ENCODE assay signal across 29 cellular contexts in genomic region chrX:134074151-134074550, GRCh38.
DNase-seq lines count a peak whose midpoint lies in the region; ATAC-seq, FAIRE-seq and TF ChIP-seq lines count a peak whose summit lies in the region.
"Had no signal": no experiment of that assay in that cellular context is flagged by ENCODE, and none has a peak within 500 bp of the region (broad histone marks: within the 10 kb centered on the region; RNA-seq: fewer than 3 reads in every experiment).

No MANE protein-coding gene starts in this region.

- peak overlapping the region; percentile 24 for H3K27ac Mint-ChIP-seq in MCF 10A (ENCODE audit: low read depth, unreplicated experiment)
- H3K27ac Mint-ChIP-seq: CD14-positive monocyte; CD8-positive, alpha-beta memory T cell had no signal

- H3K9ac ChIP-seq in endothelial cell of umbilical vein (replicated peaks; ENCODE audit: extremely low read depth, insufficient read depth, low read length) = no peak overlapping the region
- H3K9ac ChIP-seq: GM23248 had no signal

- no peaks in the 10 kb centered on the region for H3K79me2 ChIP-seq in endothelial cell of umbilical vein (ENCODE audit: control insufficient read depth, insufficient read depth, low read length)

- H3K27me3 ChIP-seq in breast epithelium (peaks cover 0 to 48% of the 10 kb centered on the region in 2 donors), endothelial cell of umbilical vein (ENCODE audit: control insufficient read depth in 2 of 2, insufficient read depth in 2 of 2, low read length in 2 of 2) (no peaks in the 10 kb centered on the region), left lung (no peaks in the 10 kb centered on the region)
- H3K27me3 ChIP-seq: BE2C, SJSA1 had no signal

- ATAC-seq in left lung (no peak), HG03097 (IDR thresholded peaks at IDR 0.05; ENCODE audit: low FRiP score, unreplicated experiment) (no peak), GM18870 (IDR thresholded peaks at IDR 0.05; ENCODE audit: unreplicated experiment) (no peak)

- intact Hi-C loops in MCF 10A (cut with micrococcal nuclease) (no loop called here), breast epithelium (cut with DNase I; ENCODE audit: low total_unique reads) (no loop called here), endothelial cell of umbilical vein (cut with micrococcal nuclease) (no loop called here), left lung (cut with DNase I) (no loop called here)

- no peaks in the 10 kb centered on the region for H4K20me1 ChIP-seq in endothelial cell of umbilical vein (replicated peaks; ENCODE audit: control insufficient read depth, extremely low read depth, insufficient read depth, low read length)

- no peak overlapping the region for H3K4me2 ChIP-seq in endothelial cell of umbilical vein (ENCODE audit: insufficient read depth, low read length)

- no peaks in the 10 kb centered on the region for H3K36me3 Mint-ChIP-seq in MCF 10A (ENCODE audit: insufficient read depth, unreplicated experiment)
- H3K36me3 Mint-ChIP-seq: CD14-positive monocyte; CD8-positive, alpha-beta memory T cell had no signal

- peaks cover 6% of the 10 kb centered on the region for H3K4me1 Mint-ChIP-seq in MCF 10A (ENCODE audit: insufficient read depth, unreplicated experiment)
- H3K4me1 Mint-ChIP-seq: CD14-positive monocyte; CD8-positive, alpha-beta memory T cell had no signal

- TF ChIP-seq CTCF in MCF 10A (IDR thresholded peaks at IDR 0.05; ENCODE audit: unreplicated experiment) = no peak
- no peak for TF ChIP-seq CTCF in breast epithelium (IDR thresholded peaks at IDR 0.05)
- no peak for TF ChIP-seq CTCF in endothelial cell of umbilical vein (IDR thresholded peaks at IDR 0.05; ENCODE audit: extremely low read depth in 1 of 2, insufficient read depth in 1 of 2, low read depth in 1 of 2, low read length in 2 of 2)
- no peak for TF ChIP-seq CTCF in left lung (IDR thresholded peaks at IDR 0.05)

- H3K9me3 Mint-ChIP-seq in MCF 10A (ENCODE audit: unreplicated experiment) = no peaks in the 10 kb centered on the region

- no TSS peak for BruUV-seq in MCF 10A (replicated peaks; lab: Mats Ljungman, UMichigan)
- no TSS peak for BruUV-seq in endothelial cell of umbilical vein (replicated peaks; lab: Mats Ljungman, UMichigan)

- H2AFZ ChIP-seq in endothelial cell of umbilical vein (ENCODE audit: low read depth, low read length) = no peak overlapping the region
- H2AFZ ChIP-seq: GM23248 had no signal

- peaks cover 31% of the 10 kb centered on the region for H3K27me3 Mint-ChIP-seq in MCF 10A (ENCODE audit: insufficient read depth, unreplicated experiment)

- H3K36me3 ChIP-seq in breast epithelium (no peaks in the 10 kb centered on the region), endothelial cell of umbilical vein (ENCODE audit: control insufficient read depth in 2 of 2, extremely low read depth in 1 of 2, insufficient read depth in 2 of 2, low read length in 2 of 2) (no peaks in the 10 kb centered on the region), left lung (no peaks in the 10 kb centered on the region)
- H3K36me3 ChIP-seq: BE2C, SJSA1 had no signal

- DNase-seq in MCF 10A (ENCODE audit: unreplicated experiment) = peak; percentile 74
- DNase-seq in breast epithelium (ENCODE audit: low spot score in 2 of 2) = no peak
- peak; percentile 2 for DNase-seq in RPMI8226
- DNase-seq in endothelial cell of umbilical vein (ENCODE audit: low read depth, low spot score) = no peak
- DNase-seq in stimulated activated CD4-positive, alpha-beta T cell treated with anti-CD3 and anti-CD28 coated beads, Interleukin-4, amount 100 ng/mL, for 24 hours = no peak
- no peak for DNase-seq in left lung
- DNase-seq: 8988T; ACHN; BE2C; CD8-positive, alpha-beta memory T cell; GM23248; H7; IMR-90; KG1; NCI-H1048; NCI-H1417 treated with DMSO at 0.1 percent for 48 hours; NCI-H1694 treated with DMSO at 0.1 percent for 48 hours; NCI-H2081; NCI-H226; NCI-H510A; NCI-H69; OCI-M1; Right ventricle myocardium superior had no signal

- peak; percentile 47 for FAIRE-seq in endothelial cell of umbilical vein (lab: Jason Lieb, UNC)
- FAIRE-seq: HTR-8/SVneo, RCC 7860 had no signal

- CTCF ChIA-PET in MCF 10A (lab: Yijun Ruan, JAX) (no interaction called here), endothelial cell of umbilical vein (lab: Charles Lee) (no interaction called here)

- H3K9me1 ChIP-seq in endothelial cell of umbilical vein (replicated peaks; ENCODE audit: control insufficient read depth, extremely low read depth, insufficient read depth, low read length) = no peaks in the 10 kb centered on the region

- dilution Hi-C loops in endothelial cell of umbilical vein (cut with MboI; ENCODE audit: extremely low pct_ligation_motif_present, low sequenced_read_pairs) = no loop called here

- H3K27ac ChIP-seq in breast epithelium (no peak overlapping the region), endothelial cell of umbilical vein (ENCODE audit: insufficient read depth, low read depth, low read length) (no peak overlapping the region), left lung (no peak overlapping the region)
- H3K27ac ChIP-seq: GM23248, SJSA1 had no signal

- H3K4me3 ChIP-seq in breast epithelium (no peak overlapping the region), endothelial cell of umbilical vein (replicated peaks in 1 of 3; ENCODE audit: insufficient read depth in 1 of 3, low read depth in 1 of 3, low read length in 3 of 3) (no peak overlapping the region), left lung (no peak overlapping the region)
- H3K4me3 ChIP-seq: GM23248, SJSA1 had no signal

- H3K4me1 ChIP-seq in breast epithelium = no peaks in the 10 kb centered on the region
- H3K4me1 ChIP-seq in endothelial cell of umbilical vein (ENCODE audit: control insufficient read depth, extremely low read depth, insufficient read depth, low read length) = no peaks in the 10 kb centered on the region
- H3K4me1 ChIP-seq in left lung = no peaks in the 10 kb centered on the region
- H3K4me1 ChIP-seq: BE2C, SJSA1 had no signal

- H3K4me3 Mint-ChIP-seq in MCF 10A (ENCODE audit: unreplicated experiment) = no peak overlapping the region
- H3K4me3 Mint-ChIP-seq: CD14-positive monocyte; CD8-positive, alpha-beta memory T cell had no signal

- no peaks in the 10 kb centered on the region for H3K9me3 ChIP-seq in breast epithelium
- H3K9me3 ChIP-seq in endothelial cell of umbilical vein (replicated peaks; ENCODE audit: control insufficient read depth, insufficient read depth, low read length) = no peaks in the 10 kb centered on the region
- H3K9me3 ChIP-seq in left lung = no peaks in the 10 kb centered on the region
- H3K9me3 ChIP-seq: BE2C, SJSA1 had no signal

- TF ChIP-seq POLR2A in breast epithelium (IDR thresholded peaks at IDR 0.05) = no peak
- TF ChIP-seq POLR2A in endothelial cell of umbilical vein (IDR thresholded peaks at IDR 0.05; ENCODE audit: low read depth, low read length) = no peak

- POLR2A ChIA-PET in MCF 10A (lab: Yijun Ruan, JAX) (no interaction called here), endothelial cell of umbilical vein (lab: Charles Lee) (no interaction called here)

TF ChIP-seq in endothelial cell of umbilical vein, 7 proteins besides CTCF, POLR2A, EP300 and RAD21:
- TF ChIP-seq MAX (IDR thresholded peaks at IDR 0.05; ENCODE audit: insufficient read depth, insufficient read length) (no peak), GATA2 (IDR thresholded peaks at IDR 0.05; ENCODE audit: insufficient read depth, insufficient read length, low read depth, low read length) (no peak), FOS (IDR thresholded peaks at IDR 0.05; ENCODE audit: borderline replicate concordance, insufficient read depth, low read length) (no peak), MYC (IDR thresholded peaks at IDR 0.05; ENCODE audit: low read depth, low read length) (no peak)
TF ChIP-seq in endothelial cell of umbilical vein: peak in this region for 0.

Comparison
In these comparisons a context has a peak if more than half of its experiments do, and no peak if none do; other contexts are left out.
1. DNase-seq: peak in MCF 10A (single experiment) and RPMI8226 (single experiment); none in breast epithelium (0 of 2), endothelial cell of umbilical vein (single experiment), stimulated activated CD4-positive, alpha-beta T cell treated with anti-CD3 and anti-CD28 coated beads, Interleukin-4, amount 100 ng/mL, for 24 hours (single experiment) and left lung (0 of 2).